ENCODE assay signal across 25 cellular contexts in genomic region chr3:196143708-196144382, GRCh38.
DNase-seq lines count a peak whose midpoint lies in the region; ATAC-seq and TF ChIP-seq lines count a peak whose summit lies in the region.
"Had no signal": no experiment of that assay in that cellular context is flagged by ENCODE, and none has a peak within 500 bp of the region (broad histone marks: within the 10 kb centered on the region; RNA-seq: fewer than 3 reads in every experiment).

No MANE protein-coding gene starts in this region.

- H3K36me3 ChIP-seq in BLaER1 (no peaks in the 10 kb centered on the region), breast epithelium (no peaks in the 10 kb centered on the region)
- H3K36me3 ChIP-seq: brain microvascular endothelial cell, colonic mucosa, HAP-1 had no signal

- peak overlapping the region; percentile 54 for H3K9ac ChIP-seq in BLaER1

- no peaks in the 10 kb centered on the region for H4K20me1 ChIP-seq in BLaER1

- no peaks in the 10 kb centered on the region for H3K36me3 Mint-ChIP-seq in natural killer cell
- H3K36me3 Mint-ChIP-seq: CD4-positive, alpha-beta memory T cell; mesothelial cell of epicardium had no signal

- intact Hi-C loops in breast epithelium (cut with DNase I; ENCODE audit: low total_unique reads): no loop called here
- intact Hi-C loops in natural killer cell (cut with micrococcal nuclease): no loop called here
- intact Hi-C loops in cardiac septum (cut with DNase I): no loop called here

- H3K9me3 Mint-ChIP-seq in natural killer cell: no peaks in the 10 kb centered on the region
- H3K9me3 Mint-ChIP-seq: activated T-helper 2 cell treated with anti-CD3 and anti-CD28 coated beads, Interferon-gamma antibody, Interleukin-2, Interleukin-4, amounts not matched to agents 10 μg/mL and 5 μg/mL and 100 μg/mL, durations not matched to agents 14 hours and 24 hours and 36 hours; CD4-positive, alpha-beta memory T cell had no signal

- peaks cover 0 to 6% of the 10 kb centered on the region in 2 donors for H3K27me3 Mint-ChIP-seq in natural killer cell (ENCODE audit: low read depth in 2 of 2)
- H3K27me3 Mint-ChIP-seq: CD4-positive, alpha-beta memory T cell had no signal

- ATAC-seq in natural killer cell: no peak
- no peak for ATAC-seq in HG03571 (IDR thresholded peaks at IDR 0.05; ENCODE audit: unreplicated experiment)
- no peak for ATAC-seq in HG03342 (IDR thresholded peaks at IDR 0.05; ENCODE audit: unreplicated experiment)
- ATAC-seq: sciatic nerve had no signal

- H3K9me3 ChIP-seq in BLaER1 (peaks cover 18% of the 10 kb centered on the region), breast epithelium (no peaks in the 10 kb centered on the region)
- H3K9me3 ChIP-seq: colonic mucosa, HAP-1 had no signal

- peak overlapping the region; percentile 83 for H3K4me2 ChIP-seq in BLaER1

- H3K4me3 Mint-ChIP-seq in natural killer cell: peak overlapping the region; percentile 85
- H3K4me3 Mint-ChIP-seq: endodermal cell, mesothelial cell of epicardium had no signal

- no peak for TF ChIP-seq CTCF in GM20000 (IDR thresholded peaks at IDR 0.05; ENCODE audit: extremely low read depth, missing control alignments)
- no peak for TF ChIP-seq CTCF in breast epithelium (IDR thresholded peaks at IDR 0.05)
- no peak for TF ChIP-seq CTCF in natural killer cell (IDR thresholded peaks at IDR 0.05)

- H3K4me3 ChIP-seq in BLaER1: 0 out of 2 replicates have a peak overlapping the region, but pooled peaks have one; percentile 36
- H3K4me3 ChIP-seq in breast epithelium: peak overlapping the region in 2 of 3 donors; percentile 37 to 52
- H3K4me3 ChIP-seq: colonic mucosa, HAP-1 had no signal

- H3K4me1 Mint-ChIP-seq in natural killer cell: peaks cover 17 to 18% of the 10 kb centered on the region in 2 donors

- H3K27ac Mint-ChIP-seq in natural killer cell: peak overlapping the region; percentile 79 to 88
- H3K27ac Mint-ChIP-seq: activated T-helper 2 cell treated with anti-CD3 and anti-CD28 coated beads, Interferon-gamma antibody, Interleukin-2, Interleukin-4, amounts not matched to agents 10 μg/mL and 5 μg/mL and 100 μg/mL, durations not matched to agents 14 hours and 24 hours and 36 hours; endodermal cell had no signal

- TF ChIP-seq POLR2A in breast epithelium (IDR thresholded peaks at IDR 0.05): no peak

- H3K4me1 ChIP-seq in BLaER1 (peaks cover 68% of the 10 kb centered on the region), breast epithelium (peaks cover 0 to under 1% of the 10 kb centered on the region in 2 donors)
- H3K4me1 ChIP-seq: colonic mucosa, HAP-1 had no signal

- H3K27me3 ChIP-seq in BLaER1: no peaks in the 10 kb centered on the region
- H3K27me3 ChIP-seq in breast epithelium: no peaks in the 10 kb centered on the region
- H3K27me3 ChIP-seq: brain microvascular endothelial cell, colonic mucosa had no signal

- DNase-seq in GM20000 (ENCODE audit: low spot score) (peak; percentile 3), breast epithelium (ENCODE audit: low spot score in 2 of 2) (no peak), natural killer cell (no peak), AML-193 (lab: John Stamatoyannopoulos, UW) (no peak), cardiac septum (ENCODE audit: low spot score) (no peak)
- DNase-seq: activated CD4-positive, alpha-beta T cell treated with anti-CD3 and anti-CD28 coated beads for 1 hour; CD4-positive, alpha-beta memory T cell; colonic mucosa; GDM1; glutamatergic neuron; Karpas-422; left cardiac atrium; NCI-H1092; NCI-H2029 treated with DMSO at 0.1 percent for 48 hours; SIG-M5; stimulated activated CD8-positive, alpha-beta memory T cell treated with anti-CD3 and anti-CD28 coated beads, Interleukin-4, amount 100 ng/mL, for 48 hours had no signal

- H3K27ac ChIP-seq in BLaER1 (peak overlapping the region; percentile 76), breast epithelium (peak overlapping the region in 1 of 2 donors; percentile 25)
- H3K27ac ChIP-seq: brain microvascular endothelial cell, colonic mucosa had no signal
